ENCODE assay signal across 18 cellular contexts in genomic region chr22:49212002-49212401, GRCh38.
DNase-seq lines count a peak whose midpoint lies in the region; ATAC-seq, FAIRE-seq and TF ChIP-seq lines count a peak whose summit lies in the region.
"Had no signal": no experiment of that assay in that cellular context is flagged by ENCODE, and none has a peak within 500 bp of the region (broad histone marks: within the 10 kb centered on the region; RNA-seq: fewer than 3 reads in every experiment).

No MANE protein-coding gene starts in this region.

- no peaks in the 10 kb centered on the region for H3K36me3 ChIP-seq in right lobe of liver
- H3K36me3 ChIP-seq in HepG2 (replicated peaks in 1 of 2; ENCODE audit: control insufficient read depth in 1 of 2, insufficient read depth in 2 of 2, low read length in 2 of 2), result no peaks in the 10 kb centered on the region
- no peaks in the 10 kb centered on the region for H3K36me3 ChIP-seq in endodermal cell (ENCODE audit: control insufficient read depth, insufficient read depth, low read length)
- H3K36me3 ChIP-seq in vagina, result no peaks in the 10 kb centered on the region
- H3K36me3 ChIP-seq in naive thymus-derived CD4-positive, alpha-beta T cell (ENCODE audit: control insufficient read depth in 2 of 3, insufficient read depth in 3 of 3, low read length in 3 of 3), result no peaks in the 10 kb centered on the region

- TF ChIP-seq EP300 in HepG2 (IDR thresholded peaks at IDR 0.05; ENCODE audit: low read depth in 2 of 2, low read length in 2 of 2) (no peak), HepG2 (CRISPR knock-in tag; IDR thresholded peaks at IDR 0.05; ENCODE audit: borderline replicate concordance) (no peak)

- no peak for TF ChIP-seq RAD21 in HepG2 (CRISPR knock-in tag; IDR thresholded peaks at IDR 0.05)

- CTCF ChIA-PET in HepG2 (lab: Yijun Ruan, JAX; ENCODE audit: low intra/inter-chr PET ratio, low total read pairs), result no interaction called here
- CTCF ChIA-PET in naive thymus-derived CD4-positive, alpha-beta T cell (lab: Charles Lee), result no interaction called here

- no peak overlapping the region for H3K27ac Mint-ChIP-seq in endodermal cell
- no peak overlapping the region for H3K27ac Mint-ChIP-seq in naive thymus-derived CD4-positive, alpha-beta T cell
- H3K27ac Mint-ChIP-seq: CD4-positive, CD25-positive, alpha-beta regulatory T cell had no signal

- H3K9me3 Mint-ChIP-seq in endodermal cell, result peaks cover 6% of the 10 kb centered on the region
- peaks cover 0 to 5% (median 3%) of the 10 kb centered on the region in 11 donors for H3K9me3 Mint-ChIP-seq in naive thymus-derived CD4-positive, alpha-beta T cell

- H4K20me1 ChIP-seq in HepG2 (ENCODE audit: insufficient read depth, low read length), result no peaks in the 10 kb centered on the region

- BruUV-seq in HepG2 (replicated peaks; lab: Mats Ljungman, UMichigan), result no TSS peak

- no peaks in the 10 kb centered on the region for H3K27me3 ChIP-seq in right lobe of liver
- H3K27me3 ChIP-seq in HepG2 (ENCODE audit: control insufficient read depth in 1 of 2, insufficient read depth in 2 of 2, low read length in 2 of 2), result peaks cover 0 to 2% of the 10 kb centered on the region in 2 experiments; a peak in 1 of 5 replicates
- H3K27me3 ChIP-seq in endodermal cell (ENCODE audit: control insufficient read depth, insufficient read depth, low read length, poor library complexity, severe bottlenecking), result no peaks in the 10 kb centered on the region
- no peaks in the 10 kb centered on the region for H3K27me3 ChIP-seq in vagina
- H3K27me3 ChIP-seq in naive thymus-derived CD4-positive, alpha-beta T cell (ENCODE audit: control insufficient read depth in 2 of 2, insufficient read depth in 2 of 2, low read length in 2 of 2), result no peaks in the 10 kb centered on the region

- in situ Hi-C loops in HepG2 (cut with HindIII; ENCODE audit: extremely low pct_ligation_motif_present, low pct_unique_long_range_greater_than_20kb), result no loop called here

- POLR2A ChIA-PET in HepG2 (lab: Yijun Ruan, JAX), result no interaction called here
- POLR2A ChIA-PET in naive thymus-derived CD4-positive, alpha-beta T cell (lab: Charles Lee), result no interaction called here

- TF ChIP-seq POLR2A in right lobe of liver (IDR thresholded peaks at IDR 0.05) (no peak), HepG2 (IDR thresholded peaks at IDR 0.05; ENCODE audit: insufficient read depth in 1 of 2, low read depth in 2 of 2, low read length in 2 of 2) (no peak), vagina (IDR thresholded peaks at IDR 0.05) (no peak)

- H3K79me2 ChIP-seq in HepG2 (ENCODE audit: insufficient read depth, low read length), result no peaks in the 10 kb centered on the region

- ATAC-seq in right lobe of liver (no peak), HepG2 (no peak), GM21390 (IDR thresholded peaks at IDR 0.05; ENCODE audit: unreplicated experiment) (no peak)
- no peak for ATAC-seq in naive thymus-derived CD4-positive, alpha-beta T cell
- ATAC-seq: Panc1 had no signal

- H3K9me3 ChIP-seq in right lobe of liver, result no peaks in the 10 kb centered on the region
- no peaks in the 10 kb centered on the region for H3K9me3 ChIP-seq in HepG2 (ENCODE audit: low read length)
- peaks cover 2% of the 10 kb centered on the region for H3K9me3 ChIP-seq in endodermal cell (ENCODE audit: control insufficient read depth, low read length)
- H3K9me3 ChIP-seq in vagina, result no peaks in the 10 kb centered on the region
- H3K9me3 ChIP-seq in naive thymus-derived CD4-positive, alpha-beta T cell (ENCODE audit: control insufficient read depth in 2 of 3, low read length in 3 of 3), result no peaks in the 10 kb centered on the region
- H3K9me3 ChIP-seq: Caco-2 had no signal

- FAIRE-seq in HepG2 (lab: Jason Lieb, UNC), result no peak
- FAIRE-seq: H54 had no signal

- no peaks in the 10 kb centered on the region for H3K36me3 Mint-ChIP-seq in endodermal cell (ENCODE audit: low read depth)
- H3K36me3 Mint-ChIP-seq in naive thymus-derived CD4-positive, alpha-beta T cell, result peaks cover 0 to 4% (median 0%) of the 10 kb centered on the region in 5 donors
- H3K36me3 Mint-ChIP-seq: CD4-positive, CD25-positive, alpha-beta regulatory T cell had no signal

- DNase-seq in right lobe of liver (peak; percentile 2 to 12 (median 5)), HepG2 (ENCODE audit: low spot score) (no peak), endodermal cell (peak; percentile 4), posterior vena cava (ENCODE audit: low spot score) (peak; percentile 57), vagina (ENCODE audit: extremely low spot score in 2 of 2) (peak; percentile 49 to 64), NCI-H187 (lab: John Stamatoyannopoulos, UW) (no peak)
- DNase-seq in naive thymus-derived CD4-positive, alpha-beta T cell, result no peak
- DNase-seq: CD4-positive, CD25-positive, alpha-beta regulatory T cell; DMS53; NCI-H1092; NCI-H146; NCI-H2081 treated with DMSO at 0.1 percent for 48 hours; NCI-H524; Right ventricle myocardium superior had no signal

- intact Hi-C loops in right lobe of liver (cut with DNase I) (no loop called here), HepG2 (cut with micrococcal nuclease; ENCODE audit: unreplicated experiment) (no loop called here), posterior vena cava (cut with DNase I) (no loop called here), vagina (cut with DNase I) (loop anchor here (5.0 kb wide), 1 partner anchor 960 kb away; the partner anchor contains the start of gene PANX2)
- intact Hi-C loops in naive thymus-derived CD4-positive, alpha-beta T cell (cut with micrococcal nuclease), result no loop called here

- peaks cover 4% of the 10 kb centered on the region for H3K27me3 Mint-ChIP-seq in endodermal cell (ENCODE audit: insufficient read depth)
- H3K27me3 Mint-ChIP-seq in naive thymus-derived CD4-positive, alpha-beta T cell, result peaks cover 0 to 51% (median 21%) of the 10 kb centered on the region in 5 donors
- H3K27me3 Mint-ChIP-seq: CD4-positive, CD25-positive, alpha-beta regulatory T cell had no signal

- H3K4me1 ChIP-seq in right lobe of liver (peaks cover 0 to 16% (median 6%) of the 10 kb centered on the region in 4 donors), HepG2 (ENCODE audit: insufficient read depth, low read length) (peaks cover 17% of the 10 kb centered on the region), endodermal cell (ENCODE audit: control insufficient read depth, insufficient read depth, low read length) (no peaks in the 10 kb centered on the region), vagina (no peaks in the 10 kb centered on the region)
- no peaks in the 10 kb centered on the region for H3K4me1 ChIP-seq in naive thymus-derived CD4-positive, alpha-beta T cell (ENCODE audit: control insufficient read depth in 2 of 2, insufficient read depth in 2 of 2, low read length in 2 of 2)
- H3K4me1 ChIP-seq: Caco-2 had no signal

- 84% methylated on average over 4 of the region's 5 CpGs for WGBS in right lobe of liver (ENCODE audit: insufficient coverage, low coverage, low lambda C conversion rate, missing lambda C conversion rate)
- 37% methylated on average over 4 of the region's 5 CpGs for WGBS in HepG2 (ENCODE audit: low lambda C conversion rate)
- WGBS in endodermal cell (ENCODE audit: insufficient coverage in 1 of 2, insufficient read length in 1 of 2), 2 experiments, result 79 to 87% methylated on average over 5 of the region's 5 CpGs

- no peak overlapping the region for H3K4me3 Mint-ChIP-seq in endodermal cell
- H3K4me3 Mint-ChIP-seq in naive thymus-derived CD4-positive, alpha-beta T cell, result no peak overlapping the region
- H3K4me3 Mint-ChIP-seq: CD4-positive, CD25-positive, alpha-beta regulatory T cell had no signal

- no peak overlapping the region for H2AFZ ChIP-seq in HepG2 (ENCODE audit: low read length)

- H3K9ac ChIP-seq in HepG2 (ENCODE audit: insufficient read depth, low read depth, low read length), result no peak overlapping the region
- no peak overlapping the region for H3K9ac ChIP-seq in endodermal cell (ENCODE audit: extremely low read depth, low read length, poor library complexity, severe bottlenecking)

- H3K4me1 Mint-ChIP-seq in endodermal cell, result no peaks in the 10 kb centered on the region
- no peaks in the 10 kb centered on the region for H3K4me1 Mint-ChIP-seq in naive thymus-derived CD4-positive, alpha-beta T cell

- no peak overlapping the region for H3K4me2 ChIP-seq in HepG2 (ENCODE audit: low read depth, low read length)

- TF ChIP-seq CTCF in right lobe of liver (IDR thresholded peaks at IDR 0.05) (no peak), HepG2 (CRISPR knock-in tag; IDR thresholded peaks at IDR 0.05) (no peak), endodermal cell (conservative IDR thresholded peaks at IDR 0.05) (no peak), vagina (IDR thresholded peaks at IDR 0.05) (no peak)

- H3K4me3 ChIP-seq in right lobe of liver (no peak overlapping the region), HepG2 (replicated peaks in 1 of 3; ENCODE audit: insufficient read depth in 1 of 3, low read depth in 2 of 3, low read length in 3 of 3) (no peak overlapping the region), endodermal cell (ENCODE audit: low read length) (no peak overlapping the region), vagina (no peak overlapping the region)
- no peak overlapping the region for H3K4me3 ChIP-seq in naive thymus-derived CD4-positive, alpha-beta T cell (ENCODE audit: low read length)

- H3K27ac ChIP-seq in right lobe of liver (no peak overlapping the region), HepG2 (ENCODE audit: extremely low read length, insufficient read depth, low read length) (no peak overlapping the region), endodermal cell (ENCODE audit: low read depth, low read length) (no peak overlapping the region), vagina (no peak overlapping the region)
- H3K27ac ChIP-seq in naive thymus-derived CD4-positive, alpha-beta T cell (ENCODE audit: low read depth, low read length), result no peak overlapping the region

TF ChIP-seq in HepG2, 621 proteins besides CTCF, POLR2A, EP300 and RAD21:
- TF ChIP-seq MEF2D (CRISPR knock-in tag; IDR thresholded peaks at IDR 0.05), result no peak
- TF ChIP-seq TSC22D2 (CRISPR knock-in tag; IDR thresholded peaks at IDR 0.05; ENCODE audit: borderline replicate concordance), result no peak
- no peak for TF ChIP-seq GABPB1 (CRISPR knock-in tag; IDR thresholded peaks at IDR 0.05)
- TF ChIP-seq SETDB1 (CRISPR knock-in tag; IDR thresholded peaks at IDR 0.05; ENCODE audit: borderline replicate concordance), result no peak
- TF ChIP-seq TOPORS (CRISPR knock-in tag; IDR thresholded peaks at IDR 0.05), result no peak
- no peak for TF ChIP-seq ARNT (IDR thresholded peaks at IDR 0.05)
- TF ChIP-seq ZNF777 (CRISPR knock-in tag; IDR thresholded peaks at IDR 0.05), result no peak
- no peak for TF ChIP-seq ZNF446 (CRISPR knock-in tag; IDR thresholded peaks at IDR 0.05)
- no peak for TF ChIP-seq ZNF274 (CRISPR knock-in tag; IDR thresholded peaks at IDR 0.05)
- no peak for TF ChIP-seq ZNF572 (CRISPR knock-in tag; IDR thresholded peaks at IDR 0.05)
- TF ChIP-seq NRL (CRISPR knock-in tag; IDR thresholded peaks at IDR 0.05; ENCODE audit: borderline replicate concordance), result no peak
- no peak for TF ChIP-seq MATR3 (CRISPR knock-in tag; IDR thresholded peaks at IDR 0.05)
- TF ChIP-seq ELF4 (CRISPR knock-in tag; IDR thresholded peaks at IDR 0.05; ENCODE audit: borderline replicate concordance), result no peak
- no peak for TF ChIP-seq CEBPB (IDR thresholded peaks at IDR 0.05; ENCODE audit: borderline replicate concordance, low read depth, low read length)
- TF ChIP-seq SMARCE1 (IDR thresholded peaks at IDR 0.05; ENCODE audit: borderline replicate concordance), result no peak

Comparison
In these comparisons a context has a peak if more than half of its experiments do, and no peak if none do; other contexts are left out.
1. DNase-seq: peak in right lobe of liver (3 of 3), endodermal cell (single experiment), posterior vena cava (single experiment) and vagina (2 of 2); none in HepG2 (single experiment), NCI-H187 (0 of 2) and naive thymus-derived CD4-positive, alpha-beta T cell (0 of 9).